In the genomic region with DNA sequence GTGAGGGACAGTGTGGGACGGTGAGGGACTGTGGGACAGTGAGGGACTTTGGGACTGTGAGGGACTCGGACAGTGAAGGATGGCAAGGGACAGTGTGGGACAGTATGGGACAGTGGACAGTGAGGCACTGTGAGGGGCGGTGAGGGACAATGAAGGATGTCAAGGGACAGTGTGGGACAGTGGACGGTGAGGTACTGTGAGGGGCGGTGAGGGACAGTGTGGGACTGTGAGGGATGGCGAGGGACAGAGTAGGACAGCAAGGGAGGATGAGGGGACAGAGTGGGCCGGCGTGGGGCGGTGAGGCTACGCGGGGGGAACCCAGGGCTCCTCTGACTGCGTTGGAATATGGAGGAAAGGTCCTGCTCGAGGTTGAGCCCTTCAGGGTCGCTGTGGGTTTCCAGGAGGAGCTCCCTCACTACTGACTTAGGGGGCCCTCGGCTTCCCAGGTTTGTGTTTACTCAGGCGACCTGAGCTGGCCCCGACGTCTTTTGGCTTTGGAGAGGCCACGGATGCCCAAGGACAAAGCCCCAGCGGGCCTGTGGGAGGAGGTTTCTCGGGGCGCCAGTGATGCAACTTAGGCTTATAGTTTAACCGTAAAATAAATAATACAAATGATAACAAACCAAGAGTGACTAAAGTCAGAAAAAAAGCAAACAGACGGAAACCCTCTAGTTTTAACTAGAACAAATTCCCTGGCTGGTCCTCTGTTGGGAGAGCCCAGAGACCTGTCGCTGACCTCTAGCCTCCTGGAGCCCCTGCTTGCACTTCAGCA, we compare ENCODE assay signal across 7 cellular contexts. TPM values are rescaled to one million over a fixed set of nuclear protein-coding genes. Genes with fewer than 3 reads are reported as not detected.
DNase-seq lines count a peak whose midpoint lies in the region; ATAC-seq and TF ChIP-seq lines count a peak whose summit lies in the region.

No MANE protein-coding gene starts in this region.

- peak overlapping the region; percentile 67 for H3K9ac ChIP-seq in HUES6 (ENCODE audit: low read length)

- no peaks in the 10 kb centered on the region for H3K36me3 ChIP-seq in HUES6 (ENCODE audit: control insufficient read depth, insufficient read depth, low read length)
- H3K36me3 ChIP-seq in body of pancreas (replicated peaks in 1 of 2; ENCODE audit: insufficient read depth in 1 of 2, low read depth in 2 of 2), result no peaks in the 10 kb centered on the region

- intact Hi-C loops in body of pancreas (cut with DNase I), result no loop called here

- 28 to 41% methylated on average over 25 of the region's 25 CpGs for WGBS in body of pancreas, 2 donors

- TF ChIP-seq CTCF in body of pancreas (IDR thresholded peaks at IDR 0.05), result peak in 1 of 7 experiments; percentile 2

- H3K9me3 ChIP-seq in HUES6 (ENCODE audit: control insufficient read depth, insufficient read depth, low read depth, low read length), result no peaks in the 10 kb centered on the region
- no peaks in the 10 kb centered on the region for H3K9me3 ChIP-seq in body of pancreas

- peak; percentile 88 to 94 (median 88) for TF ChIP-seq POLR2A in body of pancreas (IDR thresholded peaks at IDR 0.05)

- H3K4me1 ChIP-seq in HUES6 (ENCODE audit: control insufficient read depth, insufficient read depth, low read length) (peaks cover 44% of the 10 kb centered on the region), body of pancreas (peaks cover 54% of the 10 kb centered on the region)

- H3K27me3 ChIP-seq in HUES6 (ENCODE audit: control insufficient read depth, insufficient read depth, low read length) (peaks cover 14% of the 10 kb centered on the region), body of pancreas (no peaks in the 10 kb centered on the region), layer of hippocampus (ENCODE audit: control insufficient read depth, insufficient read depth, low read length) (no peaks in the 10 kb centered on the region)

- ATAC-seq in body of pancreas, result peak; percentile 59
- ATAC-seq in GM18498 (IDR thresholded peaks at IDR 0.05; ENCODE audit: unreplicated experiment), result no peak

- DNase-seq in body of pancreas, result peak; percentile 93 to 95 (median 94)
- DNase-seq in substantia nigra (lab: John Stamatoyannopoulos, UW), result peak in 2 of 49 donors; percentile 27 to 46
- DNase-seq in NCI-H524 (lab: John Stamatoyannopoulos, UW), result no peak
- DNase-seq in NCI-H1417 treated with DMSO at 0.1 percent for 48 hours (lab: John Stamatoyannopoulos, UW), result no peak

- H3K4me3 ChIP-seq in HUES6 (ENCODE audit: low read depth, low read length) (peak overlapping the region; percentile 77), body of pancreas (peak overlapping the region in 1 of 2 donors; percentile 36)

- H3K27ac ChIP-seq in HUES6 (ENCODE audit: low read depth, low read length) (no peak overlapping the region), body of pancreas (peak overlapping the region; percentile 96 to 100 (median 99)), layer of hippocampus (ENCODE audit: low read depth, low read length) (peak overlapping the region; percentile 93), substantia nigra (ENCODE audit: low read depth, low read length, poor library complexity, severe bottlenecking) (peak overlapping the region; percentile 87)

RNA-seq across cellular contexts. Expression of gene ERRFI1, which starts 1.1 kb away (rescaled TPM):
- 100 to 1,000 TPM; 127 to 273 TPM for total RNA-seq in body of pancreas

Comparison
In these comparisons a context has a peak if more than half of its experiments do, and no peak if none do; other contexts are left out.
1. DNase-seq: peak in body of pancreas (4 of 4); none in NCI-H524 (0 of 2) and NCI-H1417 treated with DMSO at 0.1 percent for 48 hours (single experiment).